ENCODE assay signal across 1 cellular context in the genomic region with DNA sequence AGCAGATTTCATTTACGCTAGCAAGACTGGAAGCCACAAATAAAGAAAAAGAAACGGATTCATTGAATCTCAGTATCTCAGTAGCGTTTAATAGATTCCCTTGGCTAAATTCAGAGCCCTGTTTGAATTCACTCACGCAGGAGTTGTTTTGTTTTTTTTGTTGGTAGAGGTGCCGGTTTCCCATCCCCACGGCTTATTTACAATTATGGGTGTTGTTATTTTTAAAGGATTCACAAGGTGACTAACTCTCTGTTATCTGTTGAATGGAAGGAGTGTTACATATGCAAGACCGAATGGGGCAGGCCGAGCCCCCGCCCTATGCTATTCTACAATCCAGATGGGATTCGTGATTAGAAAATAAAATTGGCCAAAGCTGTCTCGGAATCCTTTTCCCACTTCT.
TF ChIP-seq lines count a peak whose summit lies in the region.

No MANE protein-coding gene starts in this region.

TF ChIP-seq in HepG2, 621 proteins besides CTCF, POLR2A, EP300 and RAD21:
- TF ChIP-seq TOPORS (CRISPR knock-in tag; IDR thresholded peaks at IDR 0.05) = no peak
- TF ChIP-seq ZNF780A (CRISPR knock-in tag; IDR thresholded peaks at IDR 0.05) = no peak
- TF ChIP-seq CBX2 (IDR thresholded peaks at IDR 0.05; ENCODE audit: low read depth, low read length) = peak; percentile 65; the same call in 1 of the 2 replicates
- no peak for TF ChIP-seq CBX2 (CRISPR knock-in tag; IDR thresholded peaks at IDR 0.05; ENCODE audit: low read depth)
